Comparison of ENCODE assay signal across 8 cellular contexts in genomic region chr10:112951349-112952281, GRCh38. TPM values are rescaled to one million over a fixed set of nuclear protein-coding genes. Genes with fewer than 3 reads are reported as not detected.
DNase-seq lines count a peak whose midpoint lies in the region; ATAC-seq, FAIRE-seq and TF ChIP-seq lines count a peak whose summit lies in the region.

No MANE protein-coding gene starts in this region.

- peak; percentile 38 for ATAC-seq in activated CD8-positive, alpha-beta T cell treated with anti-CD3 and anti-CD28 coated beads, Interleukin-2, amount 10 ng/mL, durations not matched to agents 7 days and 5 days
- ATAC-seq in HG03139 (IDR thresholded peaks at IDR 0.05; ENCODE audit: unreplicated experiment) (no peak), GM21447 (IDR thresholded peaks at IDR 0.05; ENCODE audit: unreplicated experiment) (no peak)

- peak overlapping the region; percentile 85 for H2AFZ ChIP-seq in endothelial cell of umbilical vein (ENCODE audit: low read depth, low read length)

- CTCF ChIA-PET in activated CD8-positive, alpha-beta T cell treated with anti-CD3 and anti-CD28 coated beads, Interleukin-2, amount 10 ng/mL, durations not matched to agents 7 days and 5 days (lab: Charles Lee): no interaction called here
- CTCF ChIA-PET in endothelial cell of umbilical vein (lab: Charles Lee): no interaction called here

- intact Hi-C loops in endothelial cell of umbilical vein (cut with micrococcal nuclease): loop anchor here (2.0 to 5.0 kb wide), 10 partner anchors 39 to 731 kb away; no protein-coding TSS in a partner anchor

- FAIRE-seq in endothelial cell of umbilical vein (lab: Jason Lieb, UNC): peak; percentile 48

- peak overlapping the region; percentile 95 for H3K27ac ChIP-seq in endothelial cell of umbilical vein (ENCODE audit: insufficient read depth, low read depth, low read length)

- peaks cover 66% of the 10 kb centered on the region for H3K27me3 Mint-ChIP-seq in activated CD8-positive, alpha-beta T cell treated with anti-CD3 and anti-CD28 coated beads, Interleukin-2, amount 10 ng/mL, durations not matched to agents 7 days and 5 days (ENCODE audit: low read depth)

- H3K9me3 Mint-ChIP-seq in activated CD8-positive, alpha-beta T cell treated with anti-CD3 and anti-CD28 coated beads, Interleukin-2, amount 10 ng/mL, durations not matched to agents 7 days and 5 days (ENCODE audit: insufficient read depth): no peaks in the 10 kb centered on the region

- peak overlapping the region; percentile 86 for H3K4me3 Mint-ChIP-seq in activated CD8-positive, alpha-beta T cell treated with anti-CD3 and anti-CD28 coated beads, Interleukin-2, amount 10 ng/mL, durations not matched to agents 7 days and 5 days

- dilution Hi-C loops in endothelial cell of umbilical vein (cut with MboI; ENCODE audit: extremely low pct_ligation_motif_present, low sequenced_read_pairs): no loop called here

- H3K4me1 Mint-ChIP-seq in activated CD8-positive, alpha-beta T cell treated with anti-CD3 and anti-CD28 coated beads, Interleukin-2, amount 10 ng/mL, durations not matched to agents 7 days and 5 days (ENCODE audit: low read depth): peaks cover 20% of the 10 kb centered on the region

- TF ChIP-seq CTCF in endothelial cell of umbilical vein (IDR thresholded peaks at IDR 0.05; ENCODE audit: extremely low read depth in 1 of 2, insufficient read depth in 1 of 2, low read depth in 1 of 2, low read length in 2 of 2): no peak

- no peaks in the 10 kb centered on the region for H3K9me3 ChIP-seq in endothelial cell of umbilical vein (replicated peaks; ENCODE audit: control insufficient read depth, insufficient read depth, low read length)

- H3K9ac ChIP-seq in endothelial cell of umbilical vein (replicated peaks; ENCODE audit: extremely low read depth, insufficient read depth, low read length): peak overlapping the region; percentile 96

- no peaks in the 10 kb centered on the region for H4K20me1 ChIP-seq in endothelial cell of umbilical vein (replicated peaks; ENCODE audit: control insufficient read depth, extremely low read depth, insufficient read depth, low read length)

- TSS peak; percentile 8 for BruUV-seq in endothelial cell of umbilical vein (replicated peaks; lab: Mats Ljungman, UMichigan)

- peak overlapping the region; percentile 73 to 92 (median 78) for H3K4me3 ChIP-seq in endothelial cell of umbilical vein (replicated peaks in 1 of 3; ENCODE audit: insufficient read depth in 1 of 3, low read depth in 1 of 3, low read length in 3 of 3)

- H3K79me2 ChIP-seq in endothelial cell of umbilical vein (ENCODE audit: control insufficient read depth, insufficient read depth, low read length): peaks cover 53% of the 10 kb centered on the region

- peak; percentile 61 for TF ChIP-seq POLR2A in endothelial cell of umbilical vein (IDR thresholded peaks at IDR 0.05; ENCODE audit: low read depth, low read length)

- no peaks in the 10 kb centered on the region for H3K9me1 ChIP-seq in endothelial cell of umbilical vein (replicated peaks; ENCODE audit: control insufficient read depth, extremely low read depth, insufficient read depth, low read length)

- no peaks in the 10 kb centered on the region for H3K36me3 ChIP-seq in endothelial cell of umbilical vein (ENCODE audit: control insufficient read depth in 2 of 2, extremely low read depth in 1 of 2, insufficient read depth in 2 of 2, low read length in 2 of 2)

- POLR2A ChIA-PET in activated CD8-positive, alpha-beta T cell treated with anti-CD3 and anti-CD28 coated beads, Interleukin-2, amount 10 ng/mL, durations not matched to agents 7 days and 5 days (lab: Charles Lee): no interaction called here
- POLR2A ChIA-PET in endothelial cell of umbilical vein (lab: Charles Lee): no interaction called here

- DNase-seq in EL (peak; percentile 86), MV-4-11 (lab: John Stamatoyannopoulos, UW) (peak; percentile 71), endothelial cell of umbilical vein (ENCODE audit: low read depth, low spot score) (peak; percentile 74), mucosa of gallbladder (ENCODE audit: low spot score) (peak; percentile 56), stromal cell of bone marrow (ENCODE audit: low read depth) (peak; percentile 68)
- DNase-seq in activated CD8-positive, alpha-beta T cell treated with anti-CD3 and anti-CD28 coated beads, Interleukin-2, amount 10 ng/mL, durations not matched to agents 7 days and 5 days: peak; percentile 37

- H3K27me3 ChIP-seq in endothelial cell of umbilical vein (ENCODE audit: control insufficient read depth in 2 of 2, insufficient read depth in 2 of 2, low read length in 2 of 2): no peaks in the 10 kb centered on the region

- peaks cover 42% of the 10 kb centered on the region for H3K4me1 ChIP-seq in endothelial cell of umbilical vein (ENCODE audit: control insufficient read depth, extremely low read depth, insufficient read depth, low read length)

- peak overlapping the region; percentile 57 for H3K27ac Mint-ChIP-seq in activated CD8-positive, alpha-beta T cell treated with anti-CD3 and anti-CD28 coated beads, Interleukin-2, amount 10 ng/mL, durations not matched to agents 7 days and 5 days

- H3K4me2 ChIP-seq in endothelial cell of umbilical vein (ENCODE audit: insufficient read depth, low read length): peak overlapping the region; percentile 96

- H3K36me3 Mint-ChIP-seq in activated CD8-positive, alpha-beta T cell treated with anti-CD3 and anti-CD28 coated beads, Interleukin-2, amount 10 ng/mL, durations not matched to agents 7 days and 5 days (ENCODE audit: low read depth): peaks cover 3% of the 10 kb centered on the region

TF ChIP-seq in endothelial cell of umbilical vein, 7 proteins besides CTCF, POLR2A, EP300 and RAD21:
- TF ChIP-seq MYC (IDR thresholded peaks at IDR 0.05; ENCODE audit: low read depth, low read length) (no peak), MAX (IDR thresholded peaks at IDR 0.05; ENCODE audit: insufficient read depth, insufficient read length) (no peak), JUN (IDR thresholded peaks at IDR 0.05; ENCODE audit: borderline replicate concordance, insufficient read depth, insufficient read length, low read depth) (no peak), POLR2AphosphoS5 (IDR thresholded peaks at IDR 0.05; ENCODE audit: insufficient read depth, low read depth, low read length) (no peak), GATA2 (IDR thresholded peaks at IDR 0.05; ENCODE audit: insufficient read depth, insufficient read length, low read depth, low read length) (no peak), FOS (IDR thresholded peaks at IDR 0.05; ENCODE audit: borderline replicate concordance, insufficient read depth, low read length) (no peak), EZH2 (IDR thresholded peaks at IDR 0.05; ENCODE audit: borderline replicate concordance, low read depth, low read length, severe bottlenecking) (no peak)

RNA-seq across cellular contexts. Expression of gene TCF7L2, which starts 1.6 kb away (rescaled TPM):
- total RNA-seq in activated CD8-positive, alpha-beta T cell treated with anti-CD3 and anti-CD28 coated beads, Interleukin-2, amount 10 ng/mL, durations not matched to agents 7 days and 5 days: under 1 TPM; 0.26 to 0.42 TPM
- total RNA-seq in endothelial cell of umbilical vein (21.8 and 22.1 TPM in 2 replicates), mucosa of gallbladder (35.3 TPM)
- polyA plus RNA-seq in endothelial cell of umbilical vein: 5.9 and 9.9 TPM in 2 replicates
- polyA plus RNA-seq in endothelial cell of umbilical vein (2011; cell fraction: cytosol; rRNA removed): 8.0 and 9.4 TPM in 2 replicates
- 19.5 and 25.5 TPM in 2 replicates for polyA plus RNA-seq in endothelial cell of umbilical vein (2011; cell fraction: nucleus; rRNA removed)
- polyA plus RNA-seq in endothelial cell of umbilical vein (2012): 14.2 and 16.3 TPM in 2 replicates
- 8.4 TPM in 2 replicates for polyA minus RNA-seq in endothelial cell of umbilical vein
- polyA minus RNA-seq in endothelial cell of umbilical vein (2011; cell fraction: cytosol; rRNA and poly(A)+ RNA removed): 10.0 TPM
- 34.3 and 37.1 TPM in 2 replicates for polyA minus RNA-seq in endothelial cell of umbilical vein (2011; cell fraction: nucleus; rRNA and poly(A)+ RNA removed)

Comparison
In these comparisons a context has a peak if more than half of its experiments do, and no peak if none do; other contexts are left out.
1. RNA of gene TCF7L2, which starts 1.6 kb away (total RNA-seq): 35.3 TPM in mucosa of gallbladder (single experiment) and 21.8 to 22.1 TPM in endothelial cell of umbilical vein; 0.26 to 0.42 TPM in activated CD8-positive, alpha-beta T cell treated with anti-CD3 and anti-CD28 coated beads, Interleukin-2, amount 10 ng/mL, durations not matched to agents 7 days and 5 days; every median in the first group is over 10 times any median in the second.
2. Peak in every context shown above with its lines, with median percentiles within 50 percentile points of each other: DNase-seq.